19 cellular contexts compared by ENCODE assay signal in the genomic region with DNA sequence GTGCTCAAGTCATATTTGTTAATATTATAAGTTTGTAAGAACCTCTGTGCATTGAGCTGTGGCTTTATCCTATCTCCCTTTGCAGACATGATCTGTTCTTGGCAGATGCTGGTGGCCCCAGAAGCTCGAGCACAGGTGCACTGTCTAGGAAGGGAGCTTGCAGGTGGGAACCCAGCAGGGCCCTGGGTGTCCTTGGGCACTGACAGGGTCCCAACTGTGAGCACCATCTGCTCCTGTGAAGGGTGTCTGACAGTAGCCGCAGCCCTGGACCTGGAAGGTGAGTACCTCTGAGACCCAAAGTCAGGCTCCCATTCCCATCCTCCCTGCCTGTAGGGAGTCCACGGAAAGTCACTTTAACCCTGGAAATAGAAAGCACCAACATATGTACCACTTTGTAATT. TPM values are rescaled to one million over a fixed set of nuclear protein-coding genes. Genes with fewer than 3 reads are reported as not detected.
"Had no signal": no experiment of that assay in that cellular context is flagged by ENCODE, and none has a peak within 500 bp of the region (broad histone marks: within the 10 kb centered on the region; RNA-seq: fewer than 3 reads in every experiment).

No MANE protein-coding gene starts in this region.

- H3K79me2 ChIP-seq: parathyroid adenoma had no signal

- DNase-seq: effector memory CD4-positive, alpha-beta T cell; heart left ventricle; hippocampal formation; kidney glomerular epithelial cell; mesendoderm; naive B cell; spleen; stimulated activated CD4-positive, alpha-beta T cell treated with anti-CD3 and anti-CD28 coated beads, Interleukin-15, amount 100 ng/mL, for 24 hours; stimulated activated CD4-positive, alpha-beta T cell treated with anti-CD3 and anti-CD28 coated beads, Interleukin-1b, Interleukin-23, amount 100 ng/mL, for 48 hours; stimulated activated CD4-positive, alpha-beta T cell treated with anti-CD3 and anti-CD28 coated beads, Interleukin-4, amount 100 ng/mL, for 24 hours; stimulated activated naive B cell treated with anti-CD40 and anti-IgM and Interleukin-4, amounts not matched to agents 10 μg/mL and 1 μg/mL and 100 μg/mL, for 72 hours; stimulated activated naive CD8-positive, alpha-beta T cell treated with anti-CD3 and anti-CD28 coated beads, Interleukin-15, amount 100 ng/mL, for 72 hours; testis had no signal

- H3K36me3 ChIP-seq: heart left ventricle, spleen, tibial nerve had no signal

- H3K4me3 ChIP-seq: heart left ventricle, spleen, testis, tibial nerve had no signal

- H2AFZ ChIP-seq: parathyroid adenoma had no signal

- H3K27ac ChIP-seq: heart left ventricle, parathyroid adenoma, spleen, testis, tibial nerve had no signal

- H3K9ac ChIP-seq: parathyroid adenoma had no signal

- ATAC-seq: esophagus mucosa; heart left ventricle; sciatic nerve; stimulated activated naive B cell treated with anti-CD40 and anti-IgM and Interleukin-4, amounts not matched to agents 10 μg/mL and 1 μg/mL and 100 μg/mL, for 72 hours; stimulated activated naive CD8-positive, alpha-beta T cell treated with anti-CD3 and anti-CD28 coated beads, Interleukin-15, amount 100 ng/mL, for 72 hours had no signal

- H3K27me3 ChIP-seq: testis, tibial nerve had no signal

- H3K9me3 ChIP-seq: spleen, testis had no signal

- H3K4me1 ChIP-seq: heart left ventricle, parathyroid adenoma, spleen, testis, tibial nerve had no signal

RNA-seq across cellular contexts. Expression of gene REC114, which starts 2.4 kb away (rescaled TPM):
- polyA plus RNA-seq: fibroblast of lung, liver, spleen had no signal
